ENCODE assay signal across 25 cellular contexts in the genomic region with DNA sequence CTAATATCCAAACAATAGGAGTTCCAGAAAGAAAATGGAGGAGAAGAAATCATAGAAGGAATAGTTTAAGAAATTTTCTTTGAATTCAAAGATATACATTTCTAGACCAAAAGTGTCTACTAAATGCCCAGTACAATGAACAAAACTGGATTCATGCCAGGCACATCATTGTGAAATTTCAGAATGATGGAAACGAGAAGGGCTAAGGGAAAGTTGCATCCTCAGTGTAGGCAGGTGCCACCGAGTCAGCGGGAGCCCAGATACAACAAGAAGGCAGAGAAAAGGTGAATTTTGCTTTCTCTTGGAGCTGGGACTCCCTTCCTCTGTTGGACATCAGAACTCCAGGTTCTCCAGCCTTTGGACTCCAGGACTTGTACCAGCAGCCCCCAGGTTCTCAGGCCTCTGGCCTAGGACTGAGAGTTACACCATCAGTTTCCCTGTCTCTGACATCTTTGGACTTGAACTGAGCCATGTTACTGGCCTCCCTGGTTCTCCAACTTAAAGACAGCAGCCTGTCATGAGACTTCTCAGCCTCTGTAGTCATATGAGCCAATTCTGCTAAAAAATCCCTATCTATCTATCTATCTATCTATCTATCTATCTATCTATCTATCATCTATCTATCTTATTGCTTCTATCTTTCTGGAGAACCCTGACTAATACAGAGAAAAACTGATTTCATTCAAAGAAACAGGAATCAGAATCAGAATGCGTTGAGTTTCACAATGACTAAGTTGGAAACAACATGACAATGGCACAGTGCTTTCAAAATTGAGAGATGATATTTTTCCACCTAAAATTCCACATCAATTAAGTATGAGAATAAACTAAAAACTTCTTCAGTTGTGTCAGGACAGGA.
DNase-seq lines count a peak whose midpoint lies in the region; ATAC-seq, FAIRE-seq and TF ChIP-seq lines count a peak whose summit lies in the region.
"Had no signal": no experiment of that assay in that cellular context is flagged by ENCODE, and none has a peak within 500 bp of the region (broad histone marks: within the 10 kb centered on the region; RNA-seq: fewer than 3 reads in every experiment).

No MANE protein-coding gene starts in this region.

- peaks cover 5% of the 10 kb centered on the region for H3K36me3 Mint-ChIP-seq in activated CD8-positive, alpha-beta memory T cell treated with anti-CD3 and anti-CD28 coated beads, Interleukin-2, amount 10 ng/mL, durations not matched to agents 7 days and 5 days
- peaks cover 2% of the 10 kb centered on the region for H3K36me3 Mint-ChIP-seq in osteocyte (ENCODE audit: unreplicated experiment)
- H3K36me3 Mint-ChIP-seq: T-cell had no signal

- H3K27me3 ChIP-seq in small intestine (ENCODE audit: control insufficient read depth in 2 of 2, insufficient read depth in 2 of 2, low read length in 2 of 2), result no peaks in the 10 kb centered on the region
- H3K27me3 ChIP-seq: brain microvascular endothelial cell, colonic mucosa, heart right ventricle, neural progenitor cell, suprapubic skin had no signal

- peaks cover 44% of the 10 kb centered on the region for H3K27me3 Mint-ChIP-seq in activated CD8-positive, alpha-beta memory T cell treated with anti-CD3 and anti-CD28 coated beads, Interleukin-2, amount 10 ng/mL, durations not matched to agents 7 days and 5 days
- peaks cover 26% of the 10 kb centered on the region for H3K27me3 Mint-ChIP-seq in osteocyte (ENCODE audit: unreplicated experiment)

- no peaks in the 10 kb centered on the region for H3K36me3 ChIP-seq in small intestine (ENCODE audit: control insufficient read depth in 2 of 2, insufficient read depth in 2 of 2, low read length in 2 of 2)
- H3K36me3 ChIP-seq: brain microvascular endothelial cell, colonic mucosa, heart right ventricle, left ventricle myocardium inferior, neural progenitor cell, suprapubic skin had no signal

- peaks cover 2% of the 10 kb centered on the region for H3K9me3 Mint-ChIP-seq in activated CD8-positive, alpha-beta memory T cell treated with anti-CD3 and anti-CD28 coated beads, Interleukin-2, amount 10 ng/mL, durations not matched to agents 7 days and 5 days (ENCODE audit: low read depth)
- H3K9me3 Mint-ChIP-seq in osteocyte (ENCODE audit: unreplicated experiment), result peaks cover 20% of the 10 kb centered on the region

- CTCF ChIA-PET in activated CD8-positive, alpha-beta memory T cell treated with anti-CD3 and anti-CD28 coated beads, Interleukin-2, amount 10 ng/mL, durations not matched to agents 7 days and 5 days (lab: Charles Lee), result no interaction called here

- TF ChIP-seq CTCF in osteocyte (IDR thresholded peaks at IDR 0.05), result no peak

- H3K4me1 ChIP-seq in small intestine (ENCODE audit: control insufficient read depth in 2 of 2, insufficient read depth in 1 of 2, low read depth in 1 of 2, low read length in 1 of 2), result no peaks in the 10 kb centered on the region
- H3K4me1 ChIP-seq: colonic mucosa, heart right ventricle, left ventricle myocardium inferior, neural progenitor cell, psoas muscle, suprapubic skin had no signal

- peak; percentile 26 for DNase-seq in activated CD8-positive, alpha-beta memory T cell treated with anti-CD3 and anti-CD28 coated beads, Interleukin-2, amount 50 U/mL, for 48 hours
- no peak for DNase-seq in activated CD8-positive, alpha-beta memory T cell treated with anti-CD3 and anti-CD28 coated beads, Interleukin-2, amount 10 ng/mL, durations not matched to agents 7 days and 5 days
- peak; percentile 23 to 29 for DNase-seq in activated T-cell treated with anti-CD3 and anti-CD28 coated beads, Interleukin-2, amount 50 U/mL, for 48 hours
- peak; percentile 38 for DNase-seq in osteocyte (ENCODE audit: extremely low spot score, unreplicated experiment)
- no peak for DNase-seq in small intestine
- DNase-seq in NAMALWA (ENCODE audit: low spot score), result no peak
- DNase-seq: activated CD4-positive, alpha-beta T cell treated with anti-CD3 and anti-CD28 coated beads, Interleukin-2, amount 10 ng/mL, durations not matched to agents 24 days and 14 days; brain microvascular endothelial cell; colonic mucosa; EL; heart right ventricle; left ventricle myocardium inferior; NCI-H1694 treated with DMSO at 0.1 percent for 48 hours; NCI-H82; PC-9; psoas muscle; SIG-M5; T-cell had no signal

- H3K27ac Mint-ChIP-seq in activated CD8-positive, alpha-beta memory T cell treated with anti-CD3 and anti-CD28 coated beads, Interleukin-2, amount 10 ng/mL, durations not matched to agents 7 days and 5 days, result no peak overlapping the region
- H3K27ac Mint-ChIP-seq in osteocyte (ENCODE audit: unreplicated experiment), result no peak overlapping the region
- H3K27ac Mint-ChIP-seq: activated CD4-positive, alpha-beta T cell treated with anti-CD3 and anti-CD28 coated beads, Interleukin-2, amount 10 ng/mL, durations not matched to agents 24 days and 14 days; neural progenitor cell; T-cell had no signal

- no peak overlapping the region for H3K4me3 ChIP-seq in small intestine (ENCODE audit: low read depth in 1 of 2, low read length in 2 of 2)
- H3K4me3 ChIP-seq: colonic mucosa, heart right ventricle, left ventricle myocardium inferior, neural progenitor cell, PC-9, psoas muscle, suprapubic skin had no signal

- H3K4me3 Mint-ChIP-seq in activated CD8-positive, alpha-beta memory T cell treated with anti-CD3 and anti-CD28 coated beads, Interleukin-2, amount 10 ng/mL, durations not matched to agents 7 days and 5 days, result no peak overlapping the region
- H3K4me3 Mint-ChIP-seq in osteocyte (ENCODE audit: unreplicated experiment), result no peak overlapping the region
- H3K4me3 Mint-ChIP-seq: activated CD4-positive, alpha-beta T cell treated with anti-CD3 and anti-CD28 coated beads, Interleukin-2, amount 10 ng/mL, durations not matched to agents 24 days and 14 days; neural progenitor cell; T-cell had no signal

- H3K4me1 Mint-ChIP-seq in activated CD8-positive, alpha-beta memory T cell treated with anti-CD3 and anti-CD28 coated beads, Interleukin-2, amount 10 ng/mL, durations not matched to agents 7 days and 5 days, result peaks cover 10% of the 10 kb centered on the region
- no peaks in the 10 kb centered on the region for H3K4me1 Mint-ChIP-seq in osteocyte (ENCODE audit: unreplicated experiment)
- H3K4me1 Mint-ChIP-seq: neural progenitor cell, T-cell had no signal

- no peak for ATAC-seq in activated CD8-positive, alpha-beta memory T cell treated with anti-CD3 and anti-CD28 coated beads, Interleukin-2, amount 10 ng/mL, durations not matched to agents 7 days and 5 days
- ATAC-seq in GM19351 (IDR thresholded peaks at IDR 0.05; ENCODE audit: unreplicated experiment), result peak; percentile 79
- no peak for ATAC-seq in GM19023 (IDR thresholded peaks at IDR 0.05; ENCODE audit: unreplicated experiment)
- ATAC-seq: heart right ventricle, psoas muscle, T-cell had no signal

- 60 to 94% (median 75%) methylated on average over 4 of the region's 4 CpGs for WGBS in small intestine, 3 donors

- no peaks in the 10 kb centered on the region for H3K9me3 ChIP-seq in small intestine (ENCODE audit: control insufficient read depth, low read depth)
- H3K9me3 ChIP-seq: colonic mucosa, psoas muscle had no signal

- no peak for FAIRE-seq in small intestine (lab: Jason Lieb, UNC)
- FAIRE-seq: D721Med, endothelial cell of umbilical vein, urothelium cell line had no signal

- H3K27ac ChIP-seq in small intestine (ENCODE audit: low read depth in 1 of 2, low read length in 1 of 2), result no peak overlapping the region
- H3K27ac ChIP-seq: brain microvascular endothelial cell, colonic mucosa, heart right ventricle, left ventricle myocardium inferior, neural progenitor cell, PC-9, psoas muscle, suprapubic skin had no signal

Comparison
In these comparisons a context has a peak if more than half of its experiments do, and no peak if none do; other contexts are left out.
1. DNase-seq: peak in activated CD8-positive, alpha-beta memory T cell treated with anti-CD3 and anti-CD28 coated beads, Interleukin-2, amount 50 U/mL, for 48 hours (single experiment), activated T-cell treated with anti-CD3 and anti-CD28 coated beads, Interleukin-2, amount 50 U/mL, for 48 hours (2 of 2) and osteocyte (single experiment); none in activated CD8-positive, alpha-beta memory T cell treated with anti-CD3 and anti-CD28 coated beads, Interleukin-2, amount 10 ng/mL, durations not matched to agents 7 days and 5 days (single experiment), small intestine (single experiment) and NAMALWA (single experiment).